ENCODE assay signal across 10 cellular contexts in genomic region chrX:26442340-26442739, GRCh38.
DNase-seq lines count a peak whose midpoint lies in the region; TF ChIP-seq lines count a peak whose summit lies in the region.
"Had no signal": no experiment of that assay in that cellular context is flagged by ENCODE, and none has a peak within 500 bp of the region (broad histone marks: within the 10 kb centered on the region; RNA-seq: fewer than 3 reads in every experiment).

No MANE protein-coding gene starts in this region.

- TF ChIP-seq POLR2A in prostate gland (IDR thresholded peaks at IDR 0.05): no peak

- DNase-seq in NCI-H1694 treated with DMSO at 0.1 percent for 48 hours (lab: John Stamatoyannopoulos, UW): peak; percentile 2
- no peak for DNase-seq in NCI-H1694 (lab: John Stamatoyannopoulos, UW)
- peak; percentile 10 for DNase-seq in NCI-H748 treated with DMSO at 0.1 percent for 48 hours (lab: John Stamatoyannopoulos, UW)
- DNase-seq in epithelial cell of esophagus (ENCODE audit: low read depth): peak; percentile 18
- DNase-seq in pulmonary artery endothelial cell (ENCODE audit: low read depth, low spot score): peak; percentile 17
- no peak for DNase-seq in prostate gland (ENCODE audit: low spot score)
- DNase-seq in ureter (ENCODE audit: low spot score): no peak
- DNase-seq in H4 (ENCODE audit: low spot score): no peak
- DNase-seq: occipital lobe had no signal

- no peaks in the 10 kb centered on the region for H3K27me3 ChIP-seq in prostate gland (replicated peaks; ENCODE audit: insufficient read depth)

- H3K4me3 ChIP-seq in epithelial cell of esophagus (ENCODE audit: low read length): no peak overlapping the region
- H3K4me3 ChIP-seq in prostate gland: no peak overlapping the region

- no peak overlapping the region for H3K27ac ChIP-seq in prostate gland
- H3K27ac ChIP-seq: epithelial cell of prostate had no signal

- no peaks in the 10 kb centered on the region for H3K36me3 ChIP-seq in prostate gland

- no peaks in the 10 kb centered on the region for H3K9me3 ChIP-seq in prostate gland

- intact Hi-C loops in prostate gland (cut with DNase I): no loop called here

- WGBS in prostate gland: 35% methylated on average over 1 of the region's 1 CpG

- H3K4me1 ChIP-seq in prostate gland (replicated peaks): no peaks in the 10 kb centered on the region

- TF ChIP-seq CTCF in epithelial cell of esophagus (IDR thresholded peaks at IDR 0.05; ENCODE audit: insufficient read depth, low read depth, low read length, missing control alignments): peak; percentile 47
- peak in 1 of 4 experiments; percentile 20 for TF ChIP-seq CTCF in prostate gland (IDR thresholded peaks at IDR 0.05)

Comparison
In these comparisons a context has a peak if more than half of its experiments do, and no peak if none do; other contexts are left out.
1. DNase-seq: peak in NCI-H1694 treated with DMSO at 0.1 percent for 48 hours (single experiment), NCI-H748 treated with DMSO at 0.1 percent for 48 hours (single experiment), epithelial cell of esophagus (single experiment) and pulmonary artery endothelial cell (single experiment); none in NCI-H1694 (single experiment), prostate gland (single experiment), ureter (single experiment) and H4 (single experiment).